15 cellular contexts compared by ENCODE assay signal in genomic region chr12:128811806-128812205, GRCh38. TPM values are rescaled to one million over a fixed set of nuclear protein-coding genes. Genes with fewer than 3 reads are reported as not detected.
DNase-seq lines count a peak whose midpoint lies in the region; ATAC-seq and TF ChIP-seq lines count a peak whose summit lies in the region.
"Had no signal": no experiment of that assay in that cellular context is flagged by ENCODE, and none has a peak within 500 bp of the region (broad histone marks: within the 10 kb centered on the region; RNA-seq: fewer than 3 reads in every experiment).

No MANE protein-coding gene starts in this region.

- peak; percentile 43 for DNase-seq in CD1c-positive myeloid dendritic cell (ENCODE audit: extremely low spot score)
- DNase-seq in GM12864 (ENCODE audit: low read depth) = no peak
- DNase-seq in mesenchymal stem cell = no peak
- no peak for DNase-seq in NCI-H446 (lab: John Stamatoyannopoulos, UW)
- DNase-seq in osteocyte (ENCODE audit: extremely low spot score, unreplicated experiment) = no peak
- DNase-seq: GF-D8; NCI-H2107; stimulated activated CD4-positive, alpha-beta T cell treated with anti-CD3 and anti-CD28 coated beads, Interleukin-2, amount 100 ng/mL, for 48 hours; stimulated activated naive CD8-positive, alpha-beta T cell treated with anti-CD3 and anti-CD28 coated beads, Interleukin-15, Interleukin-2, amounts not matched to agents 100 U/mL and 50 U/mL, for 24 hours had no signal

- no peaks in the 10 kb centered on the region for H3K9me3 ChIP-seq in OCI-LY3 (ENCODE audit: insufficient read depth, low read length)
- no peaks in the 10 kb centered on the region for H3K9me3 ChIP-seq in mesenchymal stem cell (ENCODE audit: control insufficient read depth, low read length)
- H3K9me3 ChIP-seq: prostate gland had no signal

- no peaks in the 10 kb centered on the region for H3K27me3 ChIP-seq in OCI-LY3 (ENCODE audit: low read depth, low read length)
- no peaks in the 10 kb centered on the region for H3K27me3 ChIP-seq in mesenchymal stem cell (ENCODE audit: control insufficient read depth in 1 of 2, insufficient read depth in 1 of 2, low read length in 2 of 2)

- 91% methylated on average over 8 of the region's 9 CpGs for WGBS in mesenchymal stem cell

- H2BK12ac ChIP-seq in mesenchymal stem cell (ENCODE audit: low read length in 2 of 2) = no peak overlapping the region

- no peak for ATAC-seq in HG02840 (IDR thresholded peaks at IDR 0.05; ENCODE audit: low FRiP score, unreplicated experiment)
- ATAC-seq in HG02610 (IDR thresholded peaks at IDR 0.05; ENCODE audit: unreplicated experiment) = no peak
- ATAC-seq: stimulated activated naive CD8-positive, alpha-beta T cell treated with anti-CD3 and anti-CD28 coated beads, Interleukin-15, Interleukin-2, amounts not matched to agents 100 U/mL and 50 U/mL, for 24 hours had no signal

- H2AFZ ChIP-seq in OCI-LY3 (ENCODE audit: low read depth, low read length) = no peak overlapping the region
- no peak overlapping the region for H2AFZ ChIP-seq in mesenchymal stem cell (ENCODE audit: low read depth, low read length)

- H3K4me3 ChIP-seq in GM12864 (ENCODE audit: low read depth, low read length) (peak overlapping the region; percentile 30), OCI-LY3 (ENCODE audit: low read length) (peak overlapping the region; percentile 65), mesenchymal stem cell (ENCODE audit: insufficient read depth in 1 of 2, low read depth in 1 of 2, low read length in 2 of 2) (no peak overlapping the region)
- H3K4me3 ChIP-seq: prostate gland had no signal

- H2AK5ac ChIP-seq in mesenchymal stem cell (ENCODE audit: low read length, severe bottlenecking) = no peak overlapping the region

- no peak overlapping the region for H2BK120ac ChIP-seq in mesenchymal stem cell (ENCODE audit: low read depth, low read length)

- H2BK15ac ChIP-seq in mesenchymal stem cell (ENCODE audit: low read depth, poor library complexity, severe bottlenecking) = no peak overlapping the region

- no peak overlapping the region for H3K14ac ChIP-seq in mesenchymal stem cell (ENCODE audit: low read length in 2 of 2)

- H3K79me1 ChIP-seq in mesenchymal stem cell (replicated peaks; ENCODE audit: low read length, poor library complexity, severe bottlenecking) = peaks cover 6% of the 10 kb centered on the region

- H4K20me1 ChIP-seq in OCI-LY3 (ENCODE audit: insufficient read depth, low read length) = peaks cover 93% of the 10 kb centered on the region

- H3K27ac ChIP-seq in OCI-LY3 (ENCODE audit: low read length) (peak overlapping the region; percentile 92), mesenchymal stem cell (ENCODE audit: low read length, poor library complexity, severe bottlenecking) (no peak overlapping the region)

- H3K4me1 ChIP-seq in OCI-LY3 (ENCODE audit: low read length) (peaks cover 63% of the 10 kb centered on the region), mesenchymal stem cell (ENCODE audit: control insufficient read depth, insufficient read depth, low read depth, low read length) (peaks cover 23% of the 10 kb centered on the region)
- H3K4me1 ChIP-seq: prostate gland had no signal

- H3K27me3 Mint-ChIP-seq in osteocyte (ENCODE audit: unreplicated experiment) = no peaks in the 10 kb centered on the region

- peaks cover 66% of the 10 kb centered on the region for H3K36me3 ChIP-seq in OCI-LY3 (replicated peaks; ENCODE audit: low read depth, low read length)
- H3K36me3 ChIP-seq in mesenchymal stem cell (ENCODE audit: control insufficient read depth in 1 of 2, insufficient read depth in 2 of 2, low read depth in 1 of 2, low read length in 2 of 2) = peaks cover 17 to 33% of the 10 kb centered on the region in 2 experiments
- H3K36me3 ChIP-seq: prostate gland had no signal

- peaks cover 28% of the 10 kb centered on the region for H3K36me3 Mint-ChIP-seq in osteocyte (ENCODE audit: unreplicated experiment)

- peak overlapping the region; percentile 66 for H3K9ac ChIP-seq in OCI-LY3 (ENCODE audit: low read length)
- peak overlapping the region; percentile 80 for H3K9ac ChIP-seq in mesenchymal stem cell (ENCODE audit: low read length)

- H4K91ac ChIP-seq in mesenchymal stem cell (ENCODE audit: low read length) = no peak overlapping the region

- H3K4me2 ChIP-seq in OCI-LY3 (ENCODE audit: low read length) = peak overlapping the region; percentile 93
- no peak overlapping the region for H3K4me2 ChIP-seq in mesenchymal stem cell (ENCODE audit: low read length, poor library complexity, severe bottlenecking)

- H3K4me1 Mint-ChIP-seq in osteocyte (ENCODE audit: unreplicated experiment) = peaks cover 12% of the 10 kb centered on the region
- H3K4me1 Mint-ChIP-seq: mesothelial cell of epicardium had no signal

- H3K9me3 Mint-ChIP-seq in osteocyte (ENCODE audit: unreplicated experiment) = no peaks in the 10 kb centered on the region
- H3K9me3 Mint-ChIP-seq: mesothelial cell of epicardium had no signal

- H3K4ac ChIP-seq in mesenchymal stem cell (ENCODE audit: low read depth in 1 of 2, low read length in 2 of 2) = no peak overlapping the region

- H3K79me2 ChIP-seq in OCI-LY3 (ENCODE audit: low read length) = peaks cover 97% of the 10 kb centered on the region

- H3K23ac ChIP-seq in mesenchymal stem cell (ENCODE audit: low read length in 2 of 2) = no peak overlapping the region

- no peak overlapping the region for H3K4me3 Mint-ChIP-seq in osteocyte (ENCODE audit: unreplicated experiment)
- H3K4me3 Mint-ChIP-seq: mesothelial cell of epicardium had no signal

- TF ChIP-seq CTCF in GM12864 (IDR thresholded peaks at IDR 0.05; ENCODE audit: low read depth, low read length, missing control alignments) = no peak
- no peak for TF ChIP-seq CTCF in OCI-LY3 (IDR thresholded peaks at IDR 0.05; ENCODE audit: low read depth, low read length)
- no peak for TF ChIP-seq CTCF in osteocyte (IDR thresholded peaks at IDR 0.05)

- H4K8ac ChIP-seq in mesenchymal stem cell (ENCODE audit: low read length) = no peak overlapping the region

- H3K18ac ChIP-seq in mesenchymal stem cell (ENCODE audit: low read depth in 1 of 2, low read length in 2 of 2) = no peak overlapping the region

- no peak overlapping the region for H2BK5ac ChIP-seq in mesenchymal stem cell (ENCODE audit: low read depth, low read length, poor library complexity, severe bottlenecking)

- H3K27ac Mint-ChIP-seq in osteocyte (ENCODE audit: unreplicated experiment) = no peak overlapping the region
- H3K27ac Mint-ChIP-seq: mesothelial cell of epicardium had no signal

RNA-seq across cellular contexts. Expression of gene SLC15A4, which starts 12.0 kb away (rescaled TPM):
- polyA plus RNA-seq in mesenchymal stem cell (2013, experiment 1 of 2) = 20.3 TPM
- polyA plus RNA-seq in mesenchymal stem cell (2013, experiment 2 of 2) = 20.9 TPM
- 29.3 and 34.3 TPM in 2 replicates for total RNA-seq in osteocyte

RNA-seq across cellular contexts. Expression of gene GLT1D1, which starts 41.5 kb away (rescaled TPM):
- not detected for polyA plus RNA-seq in mesenchymal stem cell (2013, experiment 1 of 2)
- polyA plus RNA-seq in mesenchymal stem cell (2013, experiment 2 of 2) = not detected
- total RNA-seq in osteocyte = 0.11 TPM in 1 of 2 replicates, not detected in the other
- total RNA-seq: dermis microvascular lymphatic vessel endothelial cell had no signal

Comparison
In these comparisons a context has a peak if more than half of its experiments do, and no peak if none do; other contexts are left out.
1. H3K4me3 ChIP-seq: peak in GM12864 (single experiment) and OCI-LY3 (single experiment); none in mesenchymal stem cell (0 of 2).